ENCODE assay signal across 23 cellular contexts in genomic region chr10:105793071-105793470, GRCh38.
"Had no signal": no experiment of that assay in that cellular context is flagged by ENCODE, and none has a peak within 500 bp of the region (broad histone marks: within the 10 kb centered on the region; RNA-seq: fewer than 3 reads in every experiment).

No MANE protein-coding gene starts in this region.

- H3K4me3 Mint-ChIP-seq: activated CD8-positive, alpha-beta T cell treated with anti-CD3 and anti-CD28 coated beads for 36 hours; activated naive CD4-positive, alpha-beta T cell treated with anti-CD3 and anti-CD28 coated beads for 36 hours; memory B cell; stimulated activated effector memory CD8-positive, alpha-beta T cell treated with anti-CD3 and anti-CD28 coated beads, Interleukin-12 subunit alpha, Interleukin-12 subunit beta, amount 100 ng/mL, for 72 hours had no signal

- H3K4me3 ChIP-seq: esophagus muscularis mucosa, left ventricle myocardium inferior, stomach had no signal

- H3K4me1 Mint-ChIP-seq: memory B cell; stimulated activated effector memory CD8-positive, alpha-beta T cell treated with anti-CD3 and anti-CD28 coated beads, Interleukin-12 subunit alpha, Interleukin-12 subunit beta, amount 100 ng/mL, for 72 hours had no signal

- H3K27me3 Mint-ChIP-seq: activated CD8-positive, alpha-beta T cell treated with anti-CD3 and anti-CD28 coated beads for 36 hours; memory B cell had no signal

- H3K27ac ChIP-seq: esophagus muscularis mucosa, left ventricle myocardium inferior, stomach had no signal

- H3K36me3 ChIP-seq: esophagus muscularis mucosa, left ventricle myocardium inferior, stomach had no signal

- H3K4me1 ChIP-seq: esophagus muscularis mucosa, stomach had no signal

- H3K36me3 Mint-ChIP-seq: memory B cell; stimulated activated effector memory CD8-positive, alpha-beta T cell treated with anti-CD3 and anti-CD28 coated beads, Interleukin-12 subunit alpha, Interleukin-12 subunit beta, amount 100 ng/mL, for 72 hours had no signal

- H3K9me3 ChIP-seq: esophagus muscularis mucosa, left ventricle myocardium inferior, stomach had no signal

- ATAC-seq: activated CD8-positive, alpha-beta T cell treated with anti-CD3 and anti-CD28 coated beads for 36 hours; right cardiac atrium; stimulated activated effector memory CD8-positive, alpha-beta T cell treated with anti-CD3 and anti-CD28 coated beads, Interleukin-12 subunit alpha, Interleukin-12 subunit beta, amount 100 ng/mL, for 72 hours had no signal

- DNase-seq: activated CD4-positive, alpha-beta T cell treated with anti-CD3 and anti-CD28 coated beads for 48 hours; activated CD4-positive, CD25-positive, alpha-beta regulatory T cell; activated CD8-positive, alpha-beta T cell treated with anti-CD3 and anti-CD28 coated beads for 36 hours; activated naive CD4-positive, alpha-beta T cell treated with anti-CD3 and anti-CD28 coated beads for 36 hours; activated T-cell treated with anti-CD3 and anti-CD28 coated beads, Interleukin-2, amount 50 U/mL, for 1 hour; anterior cingulate cortex; effector CD4-positive, alpha-beta T cell; hippocampal formation; islet precursor cell; left ventricle myocardium inferior; occipital lobe; posterior cingulate gyrus; right cardiac atrium; small intestine; stimulated activated CD4-positive, alpha-beta T cell treated with anti-CD3 and anti-CD28 coated beads, Interleukin-4, amount 100 ng/mL, for 1 hour; stomach; T-helper 1 cell; T1000; trophoblast cell had no signal

- H3K9me3 Mint-ChIP-seq: activated CD8-positive, alpha-beta T cell treated with anti-CD3 and anti-CD28 coated beads for 36 hours; activated naive CD4-positive, alpha-beta T cell treated with anti-CD3 and anti-CD28 coated beads for 36 hours; activated T-helper 2 cell treated with anti-CD3 and anti-CD28 coated beads, Interferon-gamma antibody, Interleukin-2, Interleukin-4, amounts not matched to agents 10 μg/mL and 5 μg/mL and 100 μg/mL, durations not matched to agents 14 hours and 24 hours and 36 hours had no signal

- H3K27ac Mint-ChIP-seq: activated CD8-positive, alpha-beta T cell treated with anti-CD3 and anti-CD28 coated beads for 36 hours; activated naive CD4-positive, alpha-beta T cell treated with anti-CD3 and anti-CD28 coated beads for 36 hours; activated T-helper 2 cell treated with anti-CD3 and anti-CD28 coated beads, Interferon-gamma antibody, Interleukin-2, Interleukin-4, amounts not matched to agents 10 μg/mL and 5 μg/mL and 100 μg/mL, durations not matched to agents 14 hours and 24 hours and 36 hours; memory B cell; stimulated activated effector memory CD8-positive, alpha-beta T cell treated with anti-CD3 and anti-CD28 coated beads, Interleukin-12 subunit alpha, Interleukin-12 subunit beta, amount 100 ng/mL, for 72 hours had no signal

- H3K27me3 ChIP-seq: esophagus muscularis mucosa, stomach had no signal
